Comparison of ENCODE assay signal across 11 cellular contexts in the genomic region with DNA sequence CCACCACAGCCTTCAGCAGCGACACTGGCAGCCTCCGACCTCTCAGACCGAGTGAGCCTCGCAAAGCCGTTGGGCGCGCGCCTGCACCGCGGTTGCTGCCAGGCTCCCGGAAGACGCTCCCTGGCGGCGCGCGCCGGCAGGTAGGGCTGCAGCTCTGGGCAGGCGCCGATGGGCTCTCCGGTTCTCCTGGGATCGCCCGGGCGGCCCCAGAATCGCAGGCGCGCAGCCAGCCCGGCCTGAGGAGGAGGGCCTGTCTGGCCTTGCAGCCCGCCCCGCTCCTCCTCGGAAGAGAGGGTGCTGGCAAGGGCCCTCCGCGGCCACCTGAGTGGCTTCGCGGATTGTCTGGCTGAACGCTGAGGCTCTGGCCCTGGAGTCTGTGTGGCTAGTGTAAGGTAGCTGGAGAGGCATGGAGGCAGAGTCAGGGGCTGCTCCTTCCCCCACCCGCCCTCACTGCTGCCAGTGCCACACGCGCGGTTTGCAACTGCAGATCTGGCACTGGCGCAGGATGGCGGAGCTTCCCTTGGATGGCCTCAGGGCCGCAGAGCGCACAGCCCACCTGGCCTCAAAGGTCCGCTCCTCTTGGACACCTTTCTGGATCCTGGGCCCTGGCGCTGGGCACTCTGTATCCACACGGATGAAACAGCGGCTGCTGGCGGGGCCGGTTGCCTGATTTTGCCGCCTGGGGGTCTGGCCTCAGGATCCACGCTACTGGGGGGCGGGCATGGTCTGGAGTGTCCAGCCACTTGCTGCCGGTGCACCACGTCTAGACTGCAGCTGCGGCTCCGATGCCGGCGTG. TPM values are rescaled to one million over a fixed set of nuclear protein-coding genes. Genes with fewer than 3 reads are reported as not detected.
DNase-seq lines count a peak whose midpoint lies in the region; ATAC-seq and TF ChIP-seq lines count a peak whose summit lies in the region.
"Not testable (repeated sequence)": the region's sequence is repeated elsewhere in the genome, so short reads cannot be mapped to it uniquely, and the experiment has no call there.
"Had no signal": no experiment of that assay in that cellular context is flagged by ENCODE, and none has a peak within 500 bp of the region (broad histone marks: within the 10 kb centered on the region; RNA-seq: fewer than 3 reads in every experiment).

No MANE protein-coding gene starts in this region.

- not testable (repeated sequence) for H3K9me3 Mint-ChIP-seq in activated CD4-positive, alpha-beta T cell treated with anti-CD3 and anti-CD28 coated beads, Interleukin-2, amount 10 ng/mL, durations not matched to agents 7 days and 5 days

- H3K4me1 Mint-ChIP-seq in activated CD4-positive, alpha-beta T cell treated with anti-CD3 and anti-CD28 coated beads, Interleukin-2, amount 10 ng/mL, durations not matched to agents 7 days and 5 days: not testable (repeated sequence)

- not testable (repeated sequence) for H3K27ac Mint-ChIP-seq in activated CD4-positive, alpha-beta T cell treated with anti-CD3 and anti-CD28 coated beads, Interleukin-2, amount 10 ng/mL, durations not matched to agents 7 days and 5 days

- not testable (repeated sequence) for ATAC-seq in heart right ventricle, lower lobe of right lung, gastrocnemius medialis

- peaks cover 44% of the 10 kb centered on the region for H3K27me3 Mint-ChIP-seq in activated CD4-positive, alpha-beta T cell treated with anti-CD3 and anti-CD28 coated beads, Interleukin-2, amount 10 ng/mL, durations not matched to agents 7 days and 5 days

- WGBS in heart right ventricle, 2 donors: 3% methylated on average over 55 to 58 of the region's 58 CpGs

- TF ChIP-seq POLR2A in breast epithelium (IDR thresholded peaks at IDR 0.05); gastrocnemius medialis (IDR thresholded peaks at IDR 0.05): not testable (repeated sequence)

- in situ Hi-C loops in ACHN (cut with HindIII; ENCODE audit: low pct_ligation_motif_present, low pct_unique_long_range_greater_than_20kb, low sequenced_read_pairs); gastrocnemius medialis (cut with MboI; ENCODE audit: low sequenced_read_pairs in 4 of 4): not testable (repeated sequence)

- intact Hi-C loops in breast epithelium (cut with DNase I; ENCODE audit: low total_unique reads); heart right ventricle (cut with DNase I); lower lobe of right lung (cut with DNase I); gastrocnemius medialis (cut with DNase I; ENCODE audit: low total_unique reads): not testable (repeated sequence)

- not testable (repeated sequence) for H3K36me3 ChIP-seq in breast epithelium, heart right ventricle, lower lobe of right lung, gastrocnemius medialis

- POLR2A ChIA-PET in activated CD4-positive, alpha-beta T cell treated with anti-CD3 and anti-CD28 coated beads, Interleukin-2, amount 10 ng/mL, durations not matched to agents 7 days and 5 days (lab: Charles Lee): not testable (repeated sequence)

- H3K27me3 ChIP-seq in breast epithelium: peaks cover 0 to 23% of the 10 kb centered on the region in 2 donors
- peaks cover 5 to 94% (median 83%) of the 10 kb centered on the region in 7 donors for H3K27me3 ChIP-seq in heart right ventricle
- H3K27me3 ChIP-seq in lower lobe of right lung (ENCODE audit: low read depth): peaks cover 61% of the 10 kb centered on the region
- peaks cover 8 to 53% (median 34%) of the 10 kb centered on the region in 3 donors for H3K27me3 ChIP-seq in gastrocnemius medialis

- not testable (repeated sequence) for H3K27ac ChIP-seq in breast epithelium, heart right ventricle, lower lobe of right lung, gastrocnemius medialis

- H3K4me3 Mint-ChIP-seq in activated CD4-positive, alpha-beta T cell treated with anti-CD3 and anti-CD28 coated beads, Interleukin-2, amount 10 ng/mL, durations not matched to agents 7 days and 5 days: peak overlapping the region; percentile 51

- H3K4me3 ChIP-seq in breast epithelium (peak overlapping the region in 2 of 3 donors; percentile 45 to 55), heart right ventricle (peak overlapping the region in 7 of 10 donors; percentile 5 to 36 (median 25)), gastrocnemius medialis (peak overlapping the region in 3 of 4 donors; percentile 7 to 56 (median 27))
- H3K4me3 ChIP-seq in lower lobe of right lung: not testable (repeated sequence)

- CTCF ChIA-PET in activated CD4-positive, alpha-beta T cell treated with anti-CD3 and anti-CD28 coated beads, Interleukin-2, amount 10 ng/mL, durations not matched to agents 7 days and 5 days (lab: Charles Lee): not testable (repeated sequence)

- not testable (repeated sequence) for H3K4me1 ChIP-seq in breast epithelium, lower lobe of right lung, gastrocnemius medialis
- peaks cover 0 to 12% (median 0%) of the 10 kb centered on the region in 9 donors for H3K4me1 ChIP-seq in heart right ventricle

- DNase-seq in ACHN: peak; percentile 60
- peak; percentile 43 for DNase-seq in HK-2 (ENCODE audit: unreplicated experiment)
- peak; percentile 72 for DNase-seq in NCI-H69 (lab: John Stamatoyannopoulos, UW)
- not testable (repeated sequence) for DNase-seq in activated CD4-positive, alpha-beta T cell treated with anti-CD3 and anti-CD28 coated beads, Interleukin-2, amount 10 ng/mL, durations not matched to agents 7 days and 5 days; breast epithelium (ENCODE audit: low spot score in 2 of 2); heart right ventricle; gastrocnemius medialis
- peak; percentile 62 for DNase-seq in lower lobe of right lung

- not testable (repeated sequence) for H3K9me3 ChIP-seq in breast epithelium, heart right ventricle, lower lobe of right lung, gastrocnemius medialis

- not testable (repeated sequence) for TF ChIP-seq CTCF in breast epithelium (IDR thresholded peaks at IDR 0.05); heart right ventricle (IDR thresholded peaks at IDR 0.05); lower lobe of right lung (IDR thresholded peaks at IDR 0.05); gastrocnemius medialis (IDR thresholded peaks at IDR 0.05 in 4 of 5, conservative IDR thresholded peaks at IDR 0.05 in 1 of 5)

- H3K36me3 Mint-ChIP-seq in activated CD4-positive, alpha-beta T cell treated with anti-CD3 and anti-CD28 coated beads, Interleukin-2, amount 10 ng/mL, durations not matched to agents 7 days and 5 days (ENCODE audit: low read depth): not testable (repeated sequence)

RNA-seq across cellular contexts. Expression of gene TEKT4, which starts 13.7 kb away (rescaled TPM):
- not detected for total RNA-seq in activated CD4-positive, alpha-beta T cell treated with anti-CD3 and anti-CD28 coated beads, Interleukin-2, amount 10 ng/mL, durations not matched to agents 7 days and 5 days
- not detected for total RNA-seq in breast epithelium
- under 1 TPM in 4 of 10 donors, not detected in 6; 0.23 to 0.79 (median 0.28) TPM for total RNA-seq in heart right ventricle
- not detected for polyA plus RNA-seq in heart right ventricle
- 3.4 TPM for total RNA-seq in lower lobe of right lung
- not detected for total RNA-seq in gastrocnemius medialis
- total RNA-seq: CD4-positive, alpha-beta T cell had no signal
- polyA plus RNA-seq: adipose tissue, IgD-negative memory B cell had no signal
